ENCODE assay signal across 12 cellular contexts in genomic region chr9:120393386-120394057, GRCh38.
DNase-seq lines count a peak whose midpoint lies in the region; TF ChIP-seq lines count a peak whose summit lies in the region.
"Had no signal": no experiment of that assay in that cellular context is flagged by ENCODE, and none has a peak within 500 bp of the region (broad histone marks: within the 10 kb centered on the region; RNA-seq: fewer than 3 reads in every experiment).

No MANE protein-coding gene starts in this region.

- CTCF ChIA-PET in activated CD4-positive, alpha-beta memory T cell treated with anti-CD3 and anti-CD28 coated beads, Interleukin-2, amount 10 ng/mL, durations not matched to agents 7 days and 5 days (lab: Charles Lee): no interaction called here

- peak overlapping the region; percentile 62 for H3K4me3 Mint-ChIP-seq in T-helper 2 cell treated with Interferon-gamma antibody and Interleukin-4, amounts not matched to agents 5 μg/mL and 100 μg/mL, for 36 hours
- H3K4me3 Mint-ChIP-seq in activated CD4-positive, alpha-beta memory T cell treated with anti-CD3 and anti-CD28 coated beads, Interleukin-2, amount 10 ng/mL, durations not matched to agents 7 days and 5 days: no peak overlapping the region
- H3K4me3 Mint-ChIP-seq: IgD-negative memory B cell had no signal

- H3K36me3 Mint-ChIP-seq in T-helper 2 cell treated with Interferon-gamma antibody and Interleukin-4, amounts not matched to agents 5 μg/mL and 100 μg/mL, for 36 hours (ENCODE audit: low read depth): peaks cover 67% of the 10 kb centered on the region
- peaks cover 68% of the 10 kb centered on the region for H3K36me3 Mint-ChIP-seq in activated CD4-positive, alpha-beta memory T cell treated with anti-CD3 and anti-CD28 coated beads, Interleukin-2, amount 10 ng/mL, durations not matched to agents 7 days and 5 days (ENCODE audit: low read depth)

- H3K9me3 Mint-ChIP-seq in T-helper 2 cell treated with Interferon-gamma antibody and Interleukin-4, amounts not matched to agents 5 μg/mL and 100 μg/mL, for 36 hours: no peaks in the 10 kb centered on the region
- H3K9me3 Mint-ChIP-seq in activated CD4-positive, alpha-beta memory T cell treated with anti-CD3 and anti-CD28 coated beads, Interleukin-2, amount 10 ng/mL, durations not matched to agents 7 days and 5 days: no peaks in the 10 kb centered on the region
- H3K9me3 Mint-ChIP-seq: IgD-negative memory B cell had no signal

- POLR2A ChIA-PET in activated CD4-positive, alpha-beta memory T cell treated with anti-CD3 and anti-CD28 coated beads, Interleukin-2, amount 10 ng/mL, durations not matched to agents 7 days and 5 days (lab: Charles Lee): no interaction called here

- H3K27ac Mint-ChIP-seq in T-helper 2 cell treated with Interferon-gamma antibody and Interleukin-4, amounts not matched to agents 5 μg/mL and 100 μg/mL, for 36 hours: no peak overlapping the region
- peak overlapping the region; percentile 64 for H3K27ac Mint-ChIP-seq in activated CD4-positive, alpha-beta memory T cell treated with anti-CD3 and anti-CD28 coated beads, Interleukin-2, amount 10 ng/mL, durations not matched to agents 7 days and 5 days

- peak; percentile 21 for DNase-seq in T-helper 2 cell treated with Interferon-gamma antibody and Interleukin-4, amounts not matched to agents 5 μg/mL and 100 μg/mL, for 36 hours (ENCODE audit: low spot score)
- DNase-seq in T-helper 2 cell (no peak), fibroblast of villous mesenchyme (ENCODE audit: low read depth) (peak; percentile 28), NCI-H187 (lab: John Stamatoyannopoulos, UW) (no peak), NCI-H2227 (lab: John Stamatoyannopoulos, UW; ENCODE audit: unreplicated experiment) (no peak)
- no peak for DNase-seq in activated CD4-positive, alpha-beta memory T cell treated with anti-CD3 and anti-CD28 coated beads, Interleukin-2, amount 10 ng/mL, durations not matched to agents 7 days and 5 days
- peak; percentile 9 to 17 for DNase-seq in stimulated activated CD8-positive, alpha-beta memory T cell treated with anti-CD3 and anti-CD28 coated beads, Interleukin-7, amount 100 ng/mL, for 48 hours (ENCODE audit: extremely low read depth in 1 of 2, low read depth in 1 of 2)
- no peak for DNase-seq in activated CD4-positive, CD25-positive, alpha-beta regulatory T cell treated with anti-CD3 and anti-CD28 coated beads, Interleukin-2, amount 50 U/mL, for 72 hours
- DNase-seq: 8988T, pancreas had no signal

- no peak for TF ChIP-seq CTCF in fibroblast of villous mesenchyme (IDR thresholded peaks at IDR 0.05; ENCODE audit: insufficient read depth, low read depth, low read length)

- peaks cover 19% of the 10 kb centered on the region for H3K4me1 Mint-ChIP-seq in T-helper 2 cell treated with Interferon-gamma antibody and Interleukin-4, amounts not matched to agents 5 μg/mL and 100 μg/mL, for 36 hours (ENCODE audit: low read depth)
- H3K4me1 Mint-ChIP-seq in activated CD4-positive, alpha-beta memory T cell treated with anti-CD3 and anti-CD28 coated beads, Interleukin-2, amount 10 ng/mL, durations not matched to agents 7 days and 5 days: peaks cover 39% of the 10 kb centered on the region
- H3K4me1 Mint-ChIP-seq: IgD-negative memory B cell had no signal

- no peaks in the 10 kb centered on the region for H3K27me3 Mint-ChIP-seq in T-helper 2 cell treated with Interferon-gamma antibody and Interleukin-4, amounts not matched to agents 5 μg/mL and 100 μg/mL, for 36 hours (ENCODE audit: low read depth)
- no peaks in the 10 kb centered on the region for H3K27me3 Mint-ChIP-seq in activated CD4-positive, alpha-beta memory T cell treated with anti-CD3 and anti-CD28 coated beads, Interleukin-2, amount 10 ng/mL, durations not matched to agents 7 days and 5 days
- H3K27me3 Mint-ChIP-seq: IgD-negative memory B cell had no signal

- no peak overlapping the region for H3K4me3 ChIP-seq in fibroblast of villous mesenchyme (ENCODE audit: low read depth, low read length)
- H3K4me3 ChIP-seq: hepatocyte, pancreas had no signal

Comparison
In these comparisons a context has a peak if more than half of its experiments do, and no peak if none do; other contexts are left out.
1. DNase-seq: peak in T-helper 2 cell treated with Interferon-gamma antibody and Interleukin-4, amounts not matched to agents 5 μg/mL and 100 μg/mL, for 36 hours (single experiment), fibroblast of villous mesenchyme (single experiment) and stimulated activated CD8-positive, alpha-beta memory T cell treated with anti-CD3 and anti-CD28 coated beads, Interleukin-7, amount 100 ng/mL, for 48 hours (2 of 2); none in T-helper 2 cell (0 of 5), activated CD4-positive, alpha-beta memory T cell treated with anti-CD3 and anti-CD28 coated beads, Interleukin-2, amount 10 ng/mL, durations not matched to agents 7 days and 5 days (single experiment), NCI-H187 (0 of 2), NCI-H2227 (single experiment) and activated CD4-positive, CD25-positive, alpha-beta regulatory T cell treated with anti-CD3 and anti-CD28 coated beads, Interleukin-2, amount 50 U/mL, for 72 hours (single experiment).